8 cellular contexts compared by ENCODE assay signal in the genomic region with DNA sequence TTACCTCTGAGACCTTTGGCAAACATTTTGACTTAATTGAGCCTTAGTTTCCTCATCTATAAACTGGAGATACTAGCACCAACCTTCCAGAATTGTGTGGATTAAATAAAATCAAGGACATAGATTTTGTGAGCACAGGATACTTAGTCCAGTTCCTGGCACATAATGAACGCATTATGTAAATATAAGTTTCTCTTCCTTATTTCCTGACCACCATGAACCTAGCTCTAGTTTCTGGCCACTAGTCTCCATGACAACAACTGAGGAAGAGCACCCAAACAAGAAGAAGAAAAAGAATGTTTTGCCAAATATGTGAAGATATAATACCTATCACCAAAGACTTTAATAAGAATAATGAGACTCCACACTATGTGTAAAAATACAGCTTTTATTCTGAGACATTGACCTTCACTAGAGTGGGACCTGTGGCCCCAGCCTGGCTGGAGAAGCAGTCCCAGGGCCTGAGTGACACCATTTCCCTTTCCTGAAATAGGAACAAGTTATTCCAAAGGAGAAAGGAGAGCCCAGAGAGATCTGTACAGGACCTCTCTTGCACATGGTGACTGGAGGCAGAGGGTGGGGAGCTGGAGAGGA. TPM values are rescaled to one million over a fixed set of nuclear protein-coding genes. Genes with fewer than 3 reads are reported as not detected.
DNase-seq lines count a peak whose midpoint lies in the region; ATAC-seq and TF ChIP-seq lines count a peak whose summit lies in the region.

No MANE protein-coding gene starts in this region.

- no peaks in the 10 kb centered on the region for H4K20me1 ChIP-seq in MM.1S (ENCODE audit: insufficient read depth, low read length)

- peaks cover 33% of the 10 kb centered on the region for H3K4me1 ChIP-seq in CD4-positive, alpha-beta memory T cell (ENCODE audit: insufficient read depth, low read length)
- peaks cover 18% of the 10 kb centered on the region for H3K4me1 ChIP-seq in MM.1S (ENCODE audit: low read length)

- no peaks in the 10 kb centered on the region for H3K9me2 ChIP-seq in MM.1S (replicated peaks; ENCODE audit: insufficient read depth, low read length)

- no peak overlapping the region for H2AFZ ChIP-seq in MM.1S (ENCODE audit: low read length)

- DNase-seq in CD4-positive, alpha-beta memory T cell, result no peak
- DNase-seq in MM.1S (peak; percentile 68), chondrocyte (ENCODE audit: low spot score) (no peak), erythroblast (lab: John Stamatoyannopoulos, UW) (no peak), SHP77 treated with DMSO at 0.1 percent for 48 hours (lab: John Stamatoyannopoulos, UW) (no peak), ecto neural progenitor cell (ENCODE audit: low spot score) (no peak)
- DNase-seq in natural killer cell treated with Interleukin-12 subunit alpha and Interleukin-12 subunit beta and Interleukin-15 and Interleukin-18, amount 100 ng/mL, for 72 hours (ENCODE audit: low spot score), result no peak

- CTCF ChIA-PET in CD4-positive, alpha-beta memory T cell (lab: Charles Lee; ENCODE audit: partially characterized antibody), result interaction anchor here (1.0 to 10.7 kb wide), 9 partner anchors 11 to 53 kb away, joined by 3 to 171 read pairs (median 5); partner anchors contain the start of genes ARHGAP30 and KLHDC9

- H3K4me3 ChIP-seq in CD4-positive, alpha-beta memory T cell (ENCODE audit: low read length in 2 of 2), result peak overlapping the region; percentile 62 to 89
- H3K4me3 ChIP-seq in MM.1S (ENCODE audit: low read length), result peak overlapping the region; percentile 80

- no peaks in the 10 kb centered on the region for H3K9me3 ChIP-seq in CD4-positive, alpha-beta memory T cell (ENCODE audit: control insufficient read depth in 1 of 2, low read length in 2 of 2)
- no peaks in the 10 kb centered on the region for H3K9me3 ChIP-seq in MM.1S (replicated peaks; ENCODE audit: insufficient read depth, low read length)

- H3K9me3 Mint-ChIP-seq in CD4-positive, alpha-beta memory T cell, result no peaks in the 10 kb centered on the region
- H3K9me3 Mint-ChIP-seq in chondrocyte (ENCODE audit: low read depth), result peaks cover 25% of the 10 kb centered on the region
- no peaks in the 10 kb centered on the region for H3K9me3 Mint-ChIP-seq in natural killer cell treated with Interleukin-12 subunit alpha and Interleukin-12 subunit beta and Interleukin-15 and Interleukin-18, amount 100 ng/mL, for 72 hours

- H3K79me2 ChIP-seq in MM.1S (ENCODE audit: low read length), result peaks cover 31% of the 10 kb centered on the region

- peak overlapping the region; percentile 90 to 100 (median 99) for H3K27ac Mint-ChIP-seq in CD4-positive, alpha-beta memory T cell
- peak overlapping the region; percentile 100 for H3K27ac Mint-ChIP-seq in chondrocyte (ENCODE audit: unreplicated experiment)
- H3K27ac Mint-ChIP-seq in natural killer cell treated with Interleukin-12 subunit alpha and Interleukin-12 subunit beta and Interleukin-15 and Interleukin-18, amount 100 ng/mL, for 72 hours, result peak overlapping the region; percentile 95 to 97

- intact Hi-C loops in CD4-positive, alpha-beta memory T cell (cut with micrococcal nuclease), result loop anchor here (1.0 to 5.0 kb wide), 3 partner anchors 51 to 121 kb away; partner anchors contain the start of genes PPOX and UFC1

- H3K4me1 Mint-ChIP-seq in CD4-positive, alpha-beta memory T cell, result peaks cover 25 to 51% (median 40%) of the 10 kb centered on the region in 4 donors
- H3K4me1 Mint-ChIP-seq in chondrocyte (ENCODE audit: low read depth), result peaks cover 22% of the 10 kb centered on the region
- peaks cover 48 to 51% of the 10 kb centered on the region in 2 donors for H3K4me1 Mint-ChIP-seq in natural killer cell treated with Interleukin-12 subunit alpha and Interleukin-12 subunit beta and Interleukin-15 and Interleukin-18, amount 100 ng/mL, for 72 hours (ENCODE audit: low read depth in 2 of 2)

- POLR2A ChIA-PET in CD4-positive, alpha-beta memory T cell (lab: Charles Lee; ENCODE audit: partially characterized antibody), result interaction anchor here (0.9 to 21.2 kb wide), 31 partner anchors 8 to 343 kb away, joined by 3 to 602 read pairs (median 8); partner anchors contain the start of genes ARHGAP30, B4GALT3, DEDD and F11R

- peak overlapping the region; percentile 93 for H3K9ac ChIP-seq in MM.1S (ENCODE audit: low read length)

- peaks cover 50% of the 10 kb centered on the region for H3K36me3 ChIP-seq in CD4-positive, alpha-beta memory T cell (ENCODE audit: insufficient read depth, low read length)
- peaks cover 3% of the 10 kb centered on the region; the same call in 1 of the 2 replicates for H3K36me3 ChIP-seq in MM.1S (replicated peaks; ENCODE audit: insufficient read depth, low read length)

- peaks cover 48% of the 10 kb centered on the region for H3F3A ChIP-seq in MM.1S (ENCODE audit: insufficient read depth, low read length)

- H3K4me3 Mint-ChIP-seq in CD4-positive, alpha-beta memory T cell, result peak overlapping the region; percentile 87 to 98 (median 94)
- H3K4me3 Mint-ChIP-seq in chondrocyte (ENCODE audit: unreplicated experiment), result peak overlapping the region; percentile 93
- peak overlapping the region; percentile 99 for H3K4me3 Mint-ChIP-seq in natural killer cell treated with Interleukin-12 subunit alpha and Interleukin-12 subunit beta and Interleukin-15 and Interleukin-18, amount 100 ng/mL, for 72 hours

- H3K27me3 Mint-ChIP-seq in CD4-positive, alpha-beta memory T cell, result no peaks in the 10 kb centered on the region
- no peaks in the 10 kb centered on the region for H3K27me3 Mint-ChIP-seq in chondrocyte (ENCODE audit: low read depth)
- H3K27me3 Mint-ChIP-seq in natural killer cell treated with Interleukin-12 subunit alpha and Interleukin-12 subunit beta and Interleukin-15 and Interleukin-18, amount 100 ng/mL, for 72 hours, result no peaks in the 10 kb centered on the region

- ATAC-seq in GM21367 (IDR thresholded peaks at IDR 0.05; ENCODE audit: unreplicated experiment), result peak; percentile 37
- no peak for ATAC-seq in natural killer cell treated with Interleukin-12 subunit alpha and Interleukin-12 subunit beta and Interleukin-15 and Interleukin-18, amount 100 ng/mL, for 72 hours

- peaks cover 29 to 67% of the 10 kb centered on the region in 2 donors for H3K36me3 Mint-ChIP-seq in CD4-positive, alpha-beta memory T cell
- peaks cover 18% of the 10 kb centered on the region for H3K36me3 Mint-ChIP-seq in chondrocyte (ENCODE audit: low read depth)
- peaks cover 37% of the 10 kb centered on the region for H3K36me3 Mint-ChIP-seq in natural killer cell treated with Interleukin-12 subunit alpha and Interleukin-12 subunit beta and Interleukin-15 and Interleukin-18, amount 100 ng/mL, for 72 hours

- H3K4me2 ChIP-seq in MM.1S (ENCODE audit: low read depth, low read length), result peak overlapping the region; percentile 87

- TF ChIP-seq CTCF in MM.1S (IDR thresholded peaks at IDR 0.05; ENCODE audit: low read length) (no peak), chondrocyte (IDR thresholded peaks at IDR 0.05) (no peak)

- H3K27ac ChIP-seq in CD4-positive, alpha-beta memory T cell (ENCODE audit: low read depth, low read length), result peak overlapping the region; percentile 91
- peak overlapping the region; percentile 88 for H3K27ac ChIP-seq in MM.1S (ENCODE audit: low read length)

- no peak for TF ChIP-seq POLR2A in erythroblast (IDR thresholded peaks at IDR 0.05; ENCODE audit: low read length)

- no peaks in the 10 kb centered on the region for H3K27me3 ChIP-seq in CD4-positive, alpha-beta memory T cell (ENCODE audit: insufficient read depth, low read length)
- no peaks in the 10 kb centered on the region for H3K27me3 ChIP-seq in MM.1S (replicated peaks; ENCODE audit: insufficient read depth, low read length)

RNA-seq across cellular contexts. Expression of gene USF1, which starts 0.9 kb away (rescaled TPM):
- 100 to 1,000 TPM; 101 to 102 TPM for total RNA-seq in CD4-positive, alpha-beta memory T cell
- 1 to 10 TPM; 1.4 to 5.9 TPM for polyA plus RNA-seq in CD4-positive, alpha-beta memory T cell
- total RNA-seq in chondrocyte, result 34.3 to 44.6 TPM (median 35.3 TPM) in 3 replicates
- 10 to 100 TPM; 72.2 to 77.4 TPM for total RNA-seq in natural killer cell treated with Interleukin-12 subunit alpha and Interleukin-12 subunit beta and Interleukin-15 and Interleukin-18, amount 100 ng/mL, for 72 hours

RNA-seq across cellular contexts. Expression of gene TSTD1, which starts 7.9 kb away (rescaled TPM):
- total RNA-seq in CD4-positive, alpha-beta memory T cell, result 10 to 100 TPM; 92.0 to 93.1 TPM
- 100 to 1,000 TPM; 264 to 411 TPM for polyA plus RNA-seq in CD4-positive, alpha-beta memory T cell
- 0.70 TPM in 1 of 3 replicates, not detected in the others for total RNA-seq in chondrocyte
- 10 to 100 TPM; 10.5 to 47.2 TPM for total RNA-seq in natural killer cell treated with Interleukin-12 subunit alpha and Interleukin-12 subunit beta and Interleukin-15 and Interleukin-18, amount 100 ng/mL, for 72 hours

RNA-seq across cellular contexts. Expression of gene ARHGAP30, which starts 23.0 kb away (rescaled TPM):
- total RNA-seq in CD4-positive, alpha-beta memory T cell, result 100 to 1,000 TPM; 222 to 226 TPM
- polyA plus RNA-seq in CD4-positive, alpha-beta memory T cell, result 100 to 1,000 TPM in 1 of 2 donors, 10 to 100 TPM in 1; 63.4 to 213 TPM
- not detected in 3 replicates for total RNA-seq in chondrocyte
- total RNA-seq in natural killer cell treated with Interleukin-12 subunit alpha and Interleukin-12 subunit beta and Interleukin-15 and Interleukin-18, amount 100 ng/mL, for 72 hours, result 100 to 1,000 TPM; 217 to 250 TPM

RNA-seq across cellular contexts. Expression of gene F11R, which starts 25.7 kb away (rescaled TPM):
- total RNA-seq in CD4-positive, alpha-beta memory T cell, result 10 to 100 TPM; 19.3 to 27.1 TPM
- polyA plus RNA-seq in CD4-positive, alpha-beta memory T cell, result 10 to 100 TPM; 15.9 to 33.2 TPM
- total RNA-seq in chondrocyte, result 0.54 to 0.90 TPM (median 0.68 TPM) in 3 replicates
- total RNA-seq in natural killer cell treated with Interleukin-12 subunit alpha and Interleukin-12 subunit beta and Interleukin-15 and Interleukin-18, amount 100 ng/mL, for 72 hours, result 10 to 100 TPM; 11.0 to 25.9 TPM

RNA-seq across cellular contexts. Expression of gene NECTIN4, which starts 42.7 kb away (rescaled TPM):
- not detected for total RNA-seq in CD4-positive, alpha-beta memory T cell
- not detected for polyA plus RNA-seq in CD4-positive, alpha-beta memory T cell
- total RNA-seq in chondrocyte, result 0.12 to 0.26 TPM (median 0.12 TPM) in 3 replicates
- total RNA-seq in natural killer cell treated with Interleukin-12 subunit alpha and Interleukin-12 subunit beta and Interleukin-15 and Interleukin-18, amount 100 ng/mL, for 72 hours, result not detected

Comparison
In these comparisons a context has a peak if more than half of its experiments do, and no peak if none do; other contexts are left out.
1. RNA of gene ARHGAP30, which starts 23.0 kb away (total RNA-seq): 217 to 250 TPM in natural killer cell treated with Interleukin-12 subunit alpha and Interleukin-12 subunit beta and Interleukin-15 and Interleukin-18, amount 100 ng/mL, for 72 hours and 222 to 226 TPM in CD4-positive, alpha-beta memory T cell; not detected in chondrocyte; every median in the first group is over 100 times any median in the second.
2. Peak in every context shown above with its lines, with median percentiles within 50 percentile points of each other: H3K27ac Mint-ChIP-seq and H3K4me3 Mint-ChIP-seq.